Comparison of ENCODE assay signal across 8 cellular contexts in the genomic region with DNA sequence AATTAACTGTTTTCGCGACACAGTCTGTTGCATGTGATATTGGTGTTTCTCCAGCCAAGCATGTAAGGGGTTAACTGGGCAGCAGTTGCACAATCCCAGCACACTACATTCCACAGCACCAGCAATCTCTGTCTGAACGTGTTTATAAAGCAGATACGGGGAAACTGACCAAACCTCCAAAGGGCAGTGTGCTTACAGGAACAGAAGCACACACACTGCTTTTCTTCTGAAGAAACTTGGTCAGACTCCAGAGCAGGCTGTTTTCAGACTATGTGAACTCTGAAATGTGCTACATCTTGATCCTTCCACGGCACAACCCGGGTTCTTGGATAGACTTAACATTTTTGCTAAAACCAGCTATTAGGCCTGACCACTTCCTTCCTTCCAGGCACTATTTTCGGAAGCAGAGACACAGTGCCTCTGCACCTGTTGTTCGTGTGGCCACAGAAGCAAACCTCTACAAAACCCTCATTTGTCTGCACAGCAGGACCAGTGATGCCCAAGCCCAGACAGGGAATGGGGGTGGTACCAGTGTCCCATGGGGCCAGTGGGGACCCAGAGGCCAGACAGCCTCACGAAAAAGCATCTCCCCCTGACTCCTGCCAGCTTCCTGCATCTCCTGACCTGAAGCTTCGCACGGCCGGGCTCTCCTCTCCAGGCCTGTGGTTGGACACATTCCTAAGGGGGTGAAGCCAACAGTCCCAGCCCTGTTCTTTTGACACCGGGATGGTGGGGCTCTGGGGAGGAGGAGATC.
A peak's percentile ranks its signal among the peaks of the same experiment; 100 is the strongest.
DNase-seq lines count a peak whose midpoint lies in the region; ATAC-seq, FAIRE-seq and TF ChIP-seq lines count a peak whose summit lies in the region.

No MANE protein-coding gene starts in this region.

- POLR2A ChIA-PET in CD8-positive, alpha-beta T cell (lab: Charles Lee), result no interaction called here

- peaks cover 47% of the 10 kb centered on the region for H3K4me1 ChIP-seq in CD8-positive, alpha-beta T cell (ENCODE audit: insufficient read depth, low read length)
- peaks cover 37% of the 10 kb centered on the region for H3K4me1 ChIP-seq in SJCRH30

- TF ChIP-seq CTCF in CD8-positive, alpha-beta T cell (IDR thresholded peaks at IDR 0.05), result no peak
- no peak for TF ChIP-seq CTCF in epithelial cell of proximal tubule (conservative IDR thresholded peaks at IDR 0.05; ENCODE audit: low read depth, low read length)

- no peak for DNase-seq in CD8-positive, alpha-beta T cell
- DNase-seq in GM19239 (ENCODE audit: insufficient read length, low spot score) (peak; percentile 46), SJCRH30 (peak; percentile 78 to 85), epithelial cell of proximal tubule (ENCODE audit: low read depth) (peak; percentile 90), non-pigmented ciliary epithelial cell (ENCODE audit: low read depth) (peak; percentile 89), NCI-H1417 treated with DMSO at 0.1 percent for 48 hours (lab: John Stamatoyannopoulos, UW) (no peak), NCI-H187 treated with DMSO at 0.1 percent for 48 hours (lab: John Stamatoyannopoulos, UW) (no peak)

- no peaks in the 10 kb centered on the region for H3K9me3 ChIP-seq in CD8-positive, alpha-beta T cell (ENCODE audit: low read length)
- H3K9me3 ChIP-seq in SJCRH30 (replicated peaks), result no peaks in the 10 kb centered on the region

- intact Hi-C loops in CD8-positive, alpha-beta T cell (cut with DNase I, micrococcal nuclease), result loop anchor here (10.0 kb wide), 1 partner anchor 119 kb away; no protein-coding TSS in a partner anchor

- peaks cover 41% of the 10 kb centered on the region for H3K36me3 Mint-ChIP-seq in CD8-positive, alpha-beta T cell

- H3K27me3 Mint-ChIP-seq in CD8-positive, alpha-beta T cell (ENCODE audit: low read depth), result no peaks in the 10 kb centered on the region

- peaks cover 58% of the 10 kb centered on the region for H3K4me1 Mint-ChIP-seq in CD8-positive, alpha-beta T cell (ENCODE audit: low read depth)

- H3K4me3 ChIP-seq in CD8-positive, alpha-beta T cell (ENCODE audit: low read depth, low read length), result no peak overlapping the region
- peak overlapping the region; percentile 13 for H3K4me3 ChIP-seq in SJCRH30
- peak overlapping the region; percentile 24 for H3K4me3 ChIP-seq in epithelial cell of proximal tubule (ENCODE audit: low read depth, low read length)

- H3K4me3 Mint-ChIP-seq in CD8-positive, alpha-beta T cell, result peak overlapping the region; percentile 41

- H3K36me3 ChIP-seq in CD8-positive, alpha-beta T cell (ENCODE audit: insufficient read depth, low read length), result peaks cover 11% of the 10 kb centered on the region
- H3K36me3 ChIP-seq in SJCRH30, result no peaks in the 10 kb centered on the region

- no peaks in the 10 kb centered on the region for H3K27me3 ChIP-seq in CD8-positive, alpha-beta T cell (ENCODE audit: insufficient read depth, low read length)
- H3K27me3 ChIP-seq in SJCRH30, result no peaks in the 10 kb centered on the region

- ATAC-seq in CD8-positive, alpha-beta T cell, result peak; percentile 29
- ATAC-seq in HG03175 (IDR thresholded peaks at IDR 0.05; ENCODE audit: unreplicated experiment), result peak; percentile 86

- no peaks in the 10 kb centered on the region for H3K9me3 Mint-ChIP-seq in CD8-positive, alpha-beta T cell

- H3K27ac Mint-ChIP-seq in CD8-positive, alpha-beta T cell, result peak overlapping the region; percentile 66

- CTCF ChIA-PET in CD8-positive, alpha-beta T cell (lab: Charles Lee), result interaction anchor here (0.7 kb wide), 1 partner anchor 104 kb away, joined by 3 read pairs; no protein-coding TSS in a partner anchor

- peak; percentile 100 for FAIRE-seq in GM19239 (lab: Jason Lieb, UNC)

- no peak overlapping the region for H3K27ac ChIP-seq in CD8-positive, alpha-beta T cell (ENCODE audit: low read depth, low read length)
- peak overlapping the region; percentile 73 for H3K27ac ChIP-seq in SJCRH30

Comparison
In these comparisons a context has a peak if more than half of its experiments do, and no peak if none do; other contexts are left out.
1. DNase-seq: peak in GM19239 (single experiment), SJCRH30 (2 of 2), epithelial cell of proximal tubule (single experiment) and non-pigmented ciliary epithelial cell (single experiment); none in CD8-positive, alpha-beta T cell (0 of 7), NCI-H1417 treated with DMSO at 0.1 percent for 48 hours (single experiment) and NCI-H187 treated with DMSO at 0.1 percent for 48 hours (single experiment).